ENCODE assay signal across 25 cellular contexts in the genomic region with DNA sequence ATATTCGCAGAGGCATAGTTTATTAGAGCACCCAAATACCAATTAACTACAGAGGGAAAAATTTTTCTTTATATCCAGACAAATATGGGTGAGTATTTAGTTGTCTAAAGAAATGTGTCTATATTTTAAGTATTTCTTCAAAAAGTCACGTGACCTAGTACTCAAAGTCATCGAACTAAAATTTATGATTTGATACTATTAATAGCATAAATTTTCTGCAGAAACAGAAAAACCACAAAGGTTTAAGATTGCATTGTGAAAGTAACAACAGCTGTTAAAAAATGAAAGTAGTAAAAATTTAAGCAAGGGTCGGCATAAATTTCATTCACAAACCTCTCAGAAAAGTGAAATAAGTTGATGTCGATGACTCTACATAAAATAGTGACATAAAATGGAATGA.
A peak's percentile ranks its signal among the peaks of the same experiment; 100 is the strongest.
DNase-seq lines count a peak whose midpoint lies in the region; ATAC-seq and TF ChIP-seq lines count a peak whose summit lies in the region.
"Had no signal": no experiment of that assay in that cellular context is flagged by ENCODE, and none has a peak within 500 bp of the region (broad histone marks: within the 10 kb centered on the region; RNA-seq: fewer than 3 reads in every experiment).

No MANE protein-coding gene starts in this region.

- ATAC-seq in GM18498 (IDR thresholded peaks at IDR 0.05; ENCODE audit: unreplicated experiment), result peak; percentile 34
- peak; percentile 12 for ATAC-seq in GM19467 (IDR thresholded peaks at IDR 0.05; ENCODE audit: unreplicated experiment)
- ATAC-seq in HG02884 (IDR thresholded peaks at IDR 0.05; ENCODE audit: unreplicated experiment), result peak; percentile 14
- ATAC-seq in upper lobe of right lung, result no peak
- ATAC-seq in GM19035 (IDR thresholded peaks at IDR 0.05; ENCODE audit: unreplicated experiment), result no peak
- ATAC-seq: activated CD8-positive, alpha-beta T cell treated with anti-CD3 and anti-CD28 coated beads, Interleukin-2, amount 10 ng/mL, durations not matched to agents 7 days and 5 days had no signal

- TF ChIP-seq CTCF in KMS-11 (conservative IDR thresholded peaks at IDR 0.05; ENCODE audit: low read depth, low read length) (no peak), upper lobe of right lung (IDR thresholded peaks at IDR 0.05) (no peak), osteoblast (IDR thresholded peaks at IDR 0.05; ENCODE audit: extremely low read depth, low read depth, low read length) (no peak)

- H3K4me2 ChIP-seq in KMS-11 (peak overlapping the region; percentile 26), osteoblast (ENCODE audit: insufficient read depth, low read length) (no peak overlapping the region)

- H3K27me3 ChIP-seq in KMS-11 (ENCODE audit: insufficient read depth, low read depth) (no peaks in the 10 kb centered on the region), upper lobe of right lung (no peaks in the 10 kb centered on the region), osteoblast (ENCODE audit: insufficient read depth, low read length) (no peaks in the 10 kb centered on the region)
- H3K27me3 ChIP-seq: esophagus muscularis mucosa, thyroid gland had no signal

- no peak overlapping the region for H3K9ac ChIP-seq in KMS-11

- H3K36me3 ChIP-seq in KMS-11 (ENCODE audit: insufficient read depth) (no peaks in the 10 kb centered on the region), upper lobe of right lung (no peaks in the 10 kb centered on the region), osteoblast (ENCODE audit: insufficient read depth, low read length) (no peaks in the 10 kb centered on the region)
- H3K36me3 ChIP-seq: esophagus muscularis mucosa, SJCRH30, thyroid gland had no signal

- H3K27ac ChIP-seq in KMS-11, result no peak overlapping the region
- no peak overlapping the region for H3K27ac ChIP-seq in upper lobe of right lung
- H3K27ac ChIP-seq in osteoblast (ENCODE audit: low read depth, low read length), result no peak overlapping the region
- H3K27ac ChIP-seq: esophagus muscularis mucosa, SJCRH30, thyroid gland had no signal

- H3K4me1 ChIP-seq in KMS-11 (ENCODE audit: low read depth, poor library complexity, severe bottlenecking) (peaks cover 14% of the 10 kb centered on the region), upper lobe of right lung (no peaks in the 10 kb centered on the region), osteoblast (ENCODE audit: insufficient read depth, low read length) (no peaks in the 10 kb centered on the region)
- H3K4me1 ChIP-seq: esophagus muscularis mucosa, SJCRH30, thyroid gland had no signal

- H3K9me3 ChIP-seq in upper lobe of right lung (no peaks in the 10 kb centered on the region), osteoblast (ENCODE audit: low read depth, low read length) (no peaks in the 10 kb centered on the region)
- H3K9me3 ChIP-seq: esophagus muscularis mucosa, SJCRH30, thyroid gland had no signal

- no peaks in the 10 kb centered on the region for H3K79me2 ChIP-seq in KMS-11 (ENCODE audit: insufficient read depth, low read depth)
- H3K79me2 ChIP-seq in osteoblast (ENCODE audit: insufficient read depth, low read length), result no peaks in the 10 kb centered on the region

- intact Hi-C loops in upper lobe of right lung (cut with DNase I), result no loop called here

- H2AFZ ChIP-seq in KMS-11 (ENCODE audit: low read depth) (no peak overlapping the region), osteoblast (ENCODE audit: low read length) (no peak overlapping the region)

- H4K20me1 ChIP-seq in KMS-11 (ENCODE audit: insufficient read depth) (no peaks in the 10 kb centered on the region), osteoblast (ENCODE audit: insufficient read depth, low read length) (no peaks in the 10 kb centered on the region)

- H3K4me3 ChIP-seq in KMS-11 (IDR thresholded peaks at IDR 0.05; ENCODE audit: insufficient read depth, low read depth, low read length), result no peak overlapping the region
- no peak overlapping the region for H3K4me3 ChIP-seq in upper lobe of right lung
- H3K4me3 ChIP-seq in osteoblast (ENCODE audit: insufficient read depth, low read length), result no peak overlapping the region
- H3K4me3 ChIP-seq: esophagus muscularis mucosa, SJCRH30, thyroid gland had no signal

- no peak for DNase-seq in activated CD4-positive, CD25-positive, alpha-beta regulatory T cell treated with anti-CD3 and anti-CD28 coated beads, Interleukin-2, amount 50 U/mL, for 72 hours
- DNase-seq in upper lobe of right lung (no peak), osteoblast (ENCODE audit: insufficient read length, low spot score, missing footprints) (no peak)
- DNase-seq: activated B cell treated with CpG ODN at 0.5 μM for 24 hours; activated CD8-positive, alpha-beta T cell treated with anti-CD3 and anti-CD28 coated beads, Interleukin-2, amount 10 ng/mL, durations not matched to agents 7 days and 5 days; activated naive CD4-positive, alpha-beta T cell treated with anti-CD3 and anti-CD28 coated beads for 36 hours; activated T-cell treated with anti-CD3 and anti-CD28 coated beads, Interleukin-2, amount 50 U/mL, for 24 hours; anterior cingulate cortex; effector CD8-positive, alpha-beta T cell; EL; mesenchymal stem cell; NCI-H1436 treated with DMSO at 0.1 percent for 48 hours; NCI-H748 treated with DMSO at 0.1 percent for 48 hours; posterior cingulate gyrus; SJCRH30; stimulated activated CD4-positive, alpha-beta T cell treated with anti-CD3 and anti-CD28 coated beads, Interleukin-1b, Interleukin-23, amount 100 ng/mL, for 48 hours; stimulated activated naive CD4-positive, alpha-beta T cell; T-helper 2 cell; thyroid gland had no signal

Comparison
In these comparisons a context has a peak if more than half of its experiments do, and no peak if none do; other contexts are left out.
1. ATAC-seq: peak in GM18498 (single experiment), GM19467 (single experiment) and HG02884 (single experiment); none in upper lobe of right lung (single experiment) and GM19035 (single experiment).